Comparison of ENCODE assay signal across 10 cellular contexts in genomic region chr7:143258830-143259229, GRCh38. TPM values are rescaled to one million over a fixed set of nuclear protein-coding genes. Genes with fewer than 3 reads are reported as not detected.
DNase-seq lines count a peak whose midpoint lies in the region; ATAC-seq and TF ChIP-seq lines count a peak whose summit lies in the region.
"Had no signal": no experiment of that assay in that cellular context is flagged by ENCODE, and none has a peak within 500 bp of the region (broad histone marks: within the 10 kb centered on the region; RNA-seq: fewer than 3 reads in every experiment).

No MANE protein-coding gene starts in this region.

- peak overlapping the region; percentile 99 for H3K27ac Mint-ChIP-seq in activated T-cell treated with anti-CD3 and anti-CD28 coated beads, Interleukin-2, amount 50 U/mL, for 72 hours
- peak overlapping the region; percentile 82 for H3K27ac Mint-ChIP-seq in activated naive CD8-positive, alpha-beta T cell treated with anti-CD3 and anti-CD28 coated beads, Interleukin-2, amount 10 ng/mL, durations not matched to agents 7 days and 5 days
- peak overlapping the region; percentile 65 for H3K27ac Mint-ChIP-seq in stimulated activated naive B cell treated with anti-CD40 and anti-IgM and Interleukin-4, amounts not matched to agents 10 μg/mL and 1 μg/mL and 100 μg/mL, for 72 hours
- H3K27ac Mint-ChIP-seq: nephron had no signal

- H3K36me3 Mint-ChIP-seq in activated T-cell treated with anti-CD3 and anti-CD28 coated beads, Interleukin-2, amount 50 U/mL, for 72 hours (ENCODE audit: insufficient read depth in 2 of 2): peaks cover 6% of the 10 kb centered on the region in 2 donors
- peaks cover 13% of the 10 kb centered on the region for H3K36me3 Mint-ChIP-seq in activated naive CD8-positive, alpha-beta T cell treated with anti-CD3 and anti-CD28 coated beads, Interleukin-2, amount 10 ng/mL, durations not matched to agents 7 days and 5 days
- H3K36me3 Mint-ChIP-seq in stimulated activated naive B cell treated with anti-CD40 and anti-IgM and Interleukin-4, amounts not matched to agents 10 μg/mL and 1 μg/mL and 100 μg/mL, for 72 hours: peaks cover 4 to 5% of the 10 kb centered on the region in 2 donors

- peak; percentile 3 to 32 for ATAC-seq in activated T-cell treated with anti-CD3 and anti-CD28 coated beads, Interleukin-2, amount 50 U/mL, for 72 hours (replicated peaks in 1 of 2)
- ATAC-seq in HG03066 (IDR thresholded peaks at IDR 0.05; ENCODE audit: low read depth, unreplicated experiment) (peak; percentile 33), SK-N-SH treated with all-trans-retinoic acid at 6 μM for 48 hours (no peak)
- ATAC-seq in activated naive CD8-positive, alpha-beta T cell treated with anti-CD3 and anti-CD28 coated beads, Interleukin-2, amount 10 ng/mL, durations not matched to agents 7 days and 5 days (ENCODE audit: low read depth): no peak
- no peak for ATAC-seq in stimulated activated naive B cell treated with anti-CD40 and anti-IgM and Interleukin-4, amounts not matched to agents 10 μg/mL and 1 μg/mL and 100 μg/mL, for 72 hours (replicated peaks)

- intact Hi-C loops in head of caudate nucleus (cut with DNase I): no loop called here

- no peaks in the 10 kb centered on the region for H3K27me3 Mint-ChIP-seq in activated T-cell treated with anti-CD3 and anti-CD28 coated beads, Interleukin-2, amount 50 U/mL, for 72 hours (ENCODE audit: low read depth)
- no peaks in the 10 kb centered on the region for H3K27me3 Mint-ChIP-seq in activated naive CD8-positive, alpha-beta T cell treated with anti-CD3 and anti-CD28 coated beads, Interleukin-2, amount 10 ng/mL, durations not matched to agents 7 days and 5 days
- no peaks in the 10 kb centered on the region for H3K27me3 Mint-ChIP-seq in stimulated activated naive B cell treated with anti-CD40 and anti-IgM and Interleukin-4, amounts not matched to agents 10 μg/mL and 1 μg/mL and 100 μg/mL, for 72 hours

- H3K9me3 Mint-ChIP-seq in activated T-cell treated with anti-CD3 and anti-CD28 coated beads, Interleukin-2, amount 50 U/mL, for 72 hours: peaks cover 0 to 4% of the 10 kb centered on the region in 2 donors
- peaks cover 10% of the 10 kb centered on the region for H3K9me3 Mint-ChIP-seq in activated naive CD8-positive, alpha-beta T cell treated with anti-CD3 and anti-CD28 coated beads, Interleukin-2, amount 10 ng/mL, durations not matched to agents 7 days and 5 days
- peaks cover 5 to 6% of the 10 kb centered on the region in 2 donors for H3K9me3 Mint-ChIP-seq in stimulated activated naive B cell treated with anti-CD40 and anti-IgM and Interleukin-4, amounts not matched to agents 10 μg/mL and 1 μg/mL and 100 μg/mL, for 72 hours

- DNase-seq in activated T-cell treated with anti-CD3 and anti-CD28 coated beads, Interleukin-2, amount 50 U/mL, for 72 hours: no peak
- DNase-seq in activated T-cell treated with anti-CD3 and anti-CD28 coated beads for 4 hours (no peak), AML-193 (lab: John Stamatoyannopoulos, UW) (no peak), head of caudate nucleus (no peak)
- no peak for DNase-seq in activated naive CD8-positive, alpha-beta T cell treated with anti-CD3 and anti-CD28 coated beads, Interleukin-2, amount 10 ng/mL, durations not matched to agents 7 days and 5 days
- DNase-seq in stimulated activated naive B cell treated with anti-CD40 and anti-IgM and Interleukin-4, amounts not matched to agents 10 μg/mL and 1 μg/mL and 100 μg/mL, for 72 hours: no peak
- DNase-seq: SJCRH30 had no signal

- H3K4me1 Mint-ChIP-seq in activated T-cell treated with anti-CD3 and anti-CD28 coated beads, Interleukin-2, amount 50 U/mL, for 72 hours (ENCODE audit: low read depth): peaks cover 66% of the 10 kb centered on the region
- H3K4me1 Mint-ChIP-seq in activated naive CD8-positive, alpha-beta T cell treated with anti-CD3 and anti-CD28 coated beads, Interleukin-2, amount 10 ng/mL, durations not matched to agents 7 days and 5 days: peaks cover 39% of the 10 kb centered on the region
- H3K4me1 Mint-ChIP-seq in stimulated activated naive B cell treated with anti-CD40 and anti-IgM and Interleukin-4, amounts not matched to agents 10 μg/mL and 1 μg/mL and 100 μg/mL, for 72 hours: peaks cover 14 to 18% of the 10 kb centered on the region in 2 donors

- POLR2A ChIA-PET in activated naive CD8-positive, alpha-beta T cell treated with anti-CD3 and anti-CD28 coated beads, Interleukin-2, amount 10 ng/mL, durations not matched to agents 7 days and 5 days (lab: Charles Lee): interaction anchor here (0.6 to 1.1 kb wide), 2 partner anchors 29 to 48 kb away, joined by 3 to 6 read pairs; partner anchors contain the start of gene CASP2

- H3K4me3 Mint-ChIP-seq in activated T-cell treated with anti-CD3 and anti-CD28 coated beads, Interleukin-2, amount 50 U/mL, for 72 hours: peak overlapping the region; percentile 75 to 97
- peak overlapping the region; percentile 56 for H3K4me3 Mint-ChIP-seq in activated naive CD8-positive, alpha-beta T cell treated with anti-CD3 and anti-CD28 coated beads, Interleukin-2, amount 10 ng/mL, durations not matched to agents 7 days and 5 days
- H3K4me3 Mint-ChIP-seq in stimulated activated naive B cell treated with anti-CD40 and anti-IgM and Interleukin-4, amounts not matched to agents 10 μg/mL and 1 μg/mL and 100 μg/mL, for 72 hours: peak overlapping the region; percentile 27 to 48
- H3K4me3 Mint-ChIP-seq: nephron had no signal

TF ChIP-seq in SK-N-SH treated with all-trans-retinoic acid at 6 μM for 48 hours, 23 proteins besides CTCF, POLR2A, EP300 and RAD21 (continues in another document):
- TF ChIP-seq PATZ1 (CRISPR knock-in tag; IDR thresholded peaks at IDR 0.05; ENCODE audit: borderline replicate concordance) (no peak), ZNF8 (CRISPR knock-in tag; IDR thresholded peaks at IDR 0.05) (no peak), ZC3H10 (CRISPR knock-in tag; IDR thresholded peaks at IDR 0.05) (no peak), PPARA (CRISPR knock-in tag; IDR thresholded peaks at IDR 0.05; ENCODE audit: borderline replicate concordance) (no peak), ARNTL (CRISPR knock-in tag; IDR thresholded peaks at IDR 0.05; ENCODE audit: borderline replicate concordance, low read depth) (no peak), BACH2 (CRISPR knock-in tag; IDR thresholded peaks at IDR 0.05; ENCODE audit: borderline replicate concordance) (no peak), TOX (CRISPR knock-in tag; IDR thresholded peaks at IDR 0.05; ENCODE audit: borderline replicate concordance) (no peak), CREB5 (CRISPR knock-in tag; IDR thresholded peaks at IDR 0.05; ENCODE audit: low read depth) (no peak), ZFP3 (CRISPR knock-in tag; IDR thresholded peaks at IDR 0.05) (no peak), OSR1 (CRISPR knock-in tag; IDR thresholded peaks at IDR 0.05) (no peak), SNAI2 (CRISPR knock-in tag; IDR thresholded peaks at IDR 0.05) (no peak), CSDC2 (CRISPR knock-in tag; IDR thresholded peaks at IDR 0.05) (no peak), ZNF565 (CRISPR knock-in tag; conservative IDR thresholded peaks at IDR 0.05; ENCODE audit: low read depth) (no peak)

RNA-seq across cellular contexts. Expression of gene GSTK1, which starts 4.4 kb away (rescaled TPM):
- total RNA-seq in activated T-cell treated with anti-CD3 and anti-CD28 coated beads, Interleukin-2, amount 50 U/mL, for 72 hours: 100 to 1,000 TPM; 242 to 298 TPM
- 100 to 1,000 TPM; 355 to 368 TPM for total RNA-seq in activated naive CD8-positive, alpha-beta T cell treated with anti-CD3 and anti-CD28 coated beads, Interleukin-2, amount 10 ng/mL, durations not matched to agents 7 days and 5 days

RNA-seq across cellular contexts. Expression of gene TMEM139, which starts 25.9 kb away (rescaled TPM):
- 1 to 10 TPM; 1.3 to 1.5 TPM for total RNA-seq in activated T-cell treated with anti-CD3 and anti-CD28 coated beads, Interleukin-2, amount 50 U/mL, for 72 hours
- total RNA-seq in activated naive CD8-positive, alpha-beta T cell treated with anti-CD3 and anti-CD28 coated beads, Interleukin-2, amount 10 ng/mL, durations not matched to agents 7 days and 5 days: 1 to 10 TPM; 1.1 TPM

RNA-seq across cellular contexts. Expression of gene CASP2, which starts 29.3 kb away (rescaled TPM):
- 100 to 1,000 TPM; 126 to 128 TPM for total RNA-seq in activated T-cell treated with anti-CD3 and anti-CD28 coated beads, Interleukin-2, amount 50 U/mL, for 72 hours
- 10 to 100 TPM; 96.5 to 98.8 TPM for total RNA-seq in activated naive CD8-positive, alpha-beta T cell treated with anti-CD3 and anti-CD28 coated beads, Interleukin-2, amount 10 ng/mL, durations not matched to agents 7 days and 5 days

RNA-seq across cellular contexts. Expression of gene TAS2R40, which starts 37.0 kb away (rescaled TPM):
- not detected for total RNA-seq in activated T-cell treated with anti-CD3 and anti-CD28 coated beads, Interleukin-2, amount 50 U/mL, for 72 hours
- total RNA-seq in activated naive CD8-positive, alpha-beta T cell treated with anti-CD3 and anti-CD28 coated beads, Interleukin-2, amount 10 ng/mL, durations not matched to agents 7 days and 5 days: not detected
- total RNA-seq: SJCRH30 had no signal

RNA-seq across cellular contexts. Expression of gene CLCN1, which starts 57.1 kb away (rescaled TPM):
- total RNA-seq in activated T-cell treated with anti-CD3 and anti-CD28 coated beads, Interleukin-2, amount 50 U/mL, for 72 hours: under 1 TPM in 1 of 2 donors, not detected in 1; 0.09 TPM
- under 1 TPM in 1 of 2 experiments, not detected in 1; 0.08 TPM for total RNA-seq in activated naive CD8-positive, alpha-beta T cell treated with anti-CD3 and anti-CD28 coated beads, Interleukin-2, amount 10 ng/mL, durations not matched to agents 7 days and 5 days
- total RNA-seq: SJCRH30 had no signal

Comparison
In these comparisons a context has a peak if more than half of its experiments do, and no peak if none do; other contexts are left out.
1. ATAC-seq: peak in activated T-cell treated with anti-CD3 and anti-CD28 coated beads, Interleukin-2, amount 50 U/mL, for 72 hours (2 of 2) and HG03066 (single experiment); none in activated naive CD8-positive, alpha-beta T cell treated with anti-CD3 and anti-CD28 coated beads, Interleukin-2, amount 10 ng/mL, durations not matched to agents 7 days and 5 days (single experiment), stimulated activated naive B cell treated with anti-CD40 and anti-IgM and Interleukin-4, amounts not matched to agents 10 μg/mL and 1 μg/mL and 100 μg/mL, for 72 hours (0 of 2) and SK-N-SH treated with all-trans-retinoic acid at 6 μM for 48 hours (single experiment).
2. Peak in every context shown above with its lines, with median percentiles within 50 percentile points of each other: H3K27ac Mint-ChIP-seq and H3K4me3 Mint-ChIP-seq.